Comparison of ENCODE assay signal across 10 cellular contexts in the genomic region with DNA sequence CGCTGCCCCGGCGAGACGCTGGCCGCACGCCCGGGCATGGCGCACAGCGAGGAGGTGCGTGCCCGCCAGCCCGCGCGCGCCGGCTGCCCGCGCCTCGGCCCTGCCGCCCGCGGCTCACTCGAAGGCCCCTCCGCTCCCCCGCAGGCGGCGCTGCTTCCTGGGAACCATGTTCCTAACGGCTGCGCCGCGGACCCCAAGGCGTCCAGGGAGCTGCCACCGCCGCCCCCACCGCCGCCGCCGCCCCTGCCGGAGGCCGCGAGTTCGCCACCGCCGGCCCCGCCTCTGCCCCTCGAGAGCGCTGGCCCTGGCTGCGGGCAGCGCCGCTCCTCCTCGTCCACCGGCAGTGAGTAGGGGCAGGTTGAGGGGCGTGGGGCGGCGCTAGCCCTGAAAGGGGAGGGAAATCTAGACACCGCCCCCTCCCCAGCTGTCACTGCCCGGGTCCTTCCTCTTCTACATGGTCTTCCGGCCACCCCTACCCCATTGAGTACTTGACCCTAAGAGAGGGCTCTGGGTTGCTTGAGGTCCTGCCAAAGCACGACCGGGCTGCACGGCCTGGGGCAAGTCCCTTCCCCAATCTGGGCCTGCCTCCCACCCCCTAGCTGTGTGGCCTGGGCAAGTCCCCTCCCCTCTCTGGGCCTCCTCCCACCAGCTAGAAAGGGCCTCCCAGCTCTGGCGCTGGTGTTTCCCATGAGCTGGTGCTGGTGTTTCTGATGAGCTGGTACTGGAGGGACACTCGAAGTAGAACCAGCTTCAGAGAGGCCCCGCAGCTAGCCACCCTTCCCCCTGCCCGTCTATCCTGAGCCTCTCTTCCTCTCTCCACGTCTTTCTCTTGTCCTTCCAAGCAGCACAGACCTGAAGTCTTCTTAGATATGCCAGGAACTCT. TPM values are rescaled to one million over a fixed set of nuclear protein-coding genes. Genes with fewer than 3 reads are reported as not detected.
A peak's percentile ranks its signal among the peaks of the same experiment; 100 is the strongest.
DNase-seq lines count a peak whose midpoint lies in the region; ATAC-seq, FAIRE-seq and TF ChIP-seq lines count a peak whose summit lies in the region.
"Had no signal": no experiment of that assay in that cellular context is flagged by ENCODE, and none has a peak within 500 bp of the region (broad histone marks: within the 10 kb centered on the region; RNA-seq: fewer than 3 reads in every experiment).

No MANE protein-coding gene starts in this region.

- H4K20me1 ChIP-seq in fibroblast of lung (ENCODE audit: control insufficient read depth, extremely low read depth, insufficient read depth, low read length) = no peaks in the 10 kb centered on the region

- no peak overlapping the region for H3K9ac ChIP-seq in fibroblast of lung (ENCODE audit: insufficient read depth, low read length)
- H3K9ac ChIP-seq: KMS-11 had no signal

- intact Hi-C loops in Panc1 (cut with micrococcal nuclease; ENCODE audit: unreplicated experiment) = no loop called here

- in situ Hi-C loops in Panc1 (cut with HindIII; ENCODE audit: low pct_unique_long_range_greater_than_20kb, low sequenced_read_pairs) = no loop called here

- 3 to 13% (median 6%) methylated on average over 22 to 66 of the region's 66 CpGs for WGBS in small intestine, 3 donors

- H3K27ac ChIP-seq in Panc1 (ENCODE audit: low read length) (no peak overlapping the region), fibroblast of lung (ENCODE audit: insufficient read depth, low read length) (no peak overlapping the region), small intestine (ENCODE audit: low read depth in 1 of 2, low read length in 1 of 2) (peak overlapping the region; percentile 65 to 88)
- H3K27ac ChIP-seq: C4-2B, KMS-11 had no signal

- no peak for FAIRE-seq in small intestine (lab: Jason Lieb, UNC)

- peak; percentile 35; the same call in 1 of the 2 replicates for TF ChIP-seq CTCF in Panc1 (IDR thresholded peaks at IDR 0.05)
- no peak for TF ChIP-seq CTCF in fibroblast of lung (conservative IDR thresholded peaks at IDR 0.05 in 1 of 2, IDR thresholded peaks at IDR 0.05 in 1 of 2; ENCODE audit: low read depth in 1 of 2, low read length in 2 of 2)

- POLR2A ChIA-PET in Panc1 (lab: Charles Lee) = interaction anchor here (0.7 kb wide), 1 partner anchor 55 kb away, joined by 3 read pairs; no protein-coding TSS in a partner anchor

- peak; percentile 63 for DNase-seq in NCI-H748 (lab: John Stamatoyannopoulos, UW; ENCODE audit: unreplicated experiment)
- no peak for DNase-seq in NCI-H748 treated with DMSO at 0.1 percent for 48 hours (lab: John Stamatoyannopoulos, UW)
- DNase-seq in Panc1 (ENCODE audit: low read depth, low spot score) = no peak
- peak in 1 of 2 donors; percentile 14 for DNase-seq in fibroblast of lung (ENCODE audit: low read depth in 2 of 2)
- no peak for DNase-seq in small intestine

- H3K79me2 ChIP-seq in fibroblast of lung (ENCODE audit: control insufficient read depth, insufficient read depth, low read length) = no peaks in the 10 kb centered on the region

- H3K4me2 ChIP-seq in fibroblast of lung (ENCODE audit: extremely low read depth, insufficient read depth, low read length) = peak overlapping the region; percentile 35
- H3K4me2 ChIP-seq: KMS-11 had no signal

- no peak overlapping the region for H2AFZ ChIP-seq in fibroblast of lung (ENCODE audit: low read length)

- H3K4me1 ChIP-seq in Panc1 (ENCODE audit: control insufficient read depth, insufficient read depth, low read length) (no peaks in the 10 kb centered on the region), fibroblast of lung (ENCODE audit: control insufficient read depth, extremely low read depth, insufficient read depth, low read length) (no peaks in the 10 kb centered on the region), small intestine (ENCODE audit: control insufficient read depth in 2 of 2, insufficient read depth in 1 of 2, low read depth in 1 of 2, low read length in 1 of 2) (no peaks in the 10 kb centered on the region)

- CTCF ChIA-PET in Panc1 (lab: Charles Lee) = interaction anchor here (0.6 kb wide), 3 partner anchors 15 to 197 kb away, joined by 3 to 7 read pairs (median 3); no protein-coding TSS in a partner anchor

- peak overlapping the region; percentile 8 to 14; a peak in 1 of 4 replicates for H3K4me3 ChIP-seq in Panc1 (ENCODE audit: low read depth in 2 of 2, low read length in 2 of 2)
- H3K4me3 ChIP-seq in fibroblast of lung (replicated peaks in 1 of 4; ENCODE audit: control extremely low read depth in 1 of 4, insufficient read depth in 1 of 4, low read depth in 3 of 4, low read length in 4 of 4) = no peak overlapping the region
- H3K4me3 ChIP-seq in small intestine (ENCODE audit: low read depth in 1 of 2, low read length in 2 of 2) = peak overlapping the region in 1 of 2 donors; percentile 54

- no TSS peak for BruUV-seq in Panc1 (replicated peaks; lab: Mats Ljungman, UMichigan)

- H3K27me3 ChIP-seq in Panc1 (ENCODE audit: control insufficient read depth, insufficient read depth, low read length) = no peaks in the 10 kb centered on the region
- H3K27me3 ChIP-seq in fibroblast of lung (ENCODE audit: control insufficient read depth, insufficient read depth, low read length) = peaks cover 35% of the 10 kb centered on the region
- peaks cover 0 to 17% of the 10 kb centered on the region in 2 donors for H3K27me3 ChIP-seq in small intestine (ENCODE audit: control insufficient read depth in 2 of 2, insufficient read depth in 2 of 2, low read length in 2 of 2)

- no peaks in the 10 kb centered on the region for H3K9me3 ChIP-seq in Panc1 (ENCODE audit: control insufficient read depth, insufficient read depth, low read depth, low read length)
- H3K9me3 ChIP-seq in fibroblast of lung (ENCODE audit: control insufficient read depth, insufficient read depth, low read depth, low read length) = no peaks in the 10 kb centered on the region
- H3K9me3 ChIP-seq in small intestine (ENCODE audit: control insufficient read depth, low read depth) = no peaks in the 10 kb centered on the region

- no peaks in the 10 kb centered on the region for H3K36me3 ChIP-seq in Panc1 (ENCODE audit: control insufficient read depth, insufficient read depth, low read length)
- H3K36me3 ChIP-seq in fibroblast of lung (ENCODE audit: control insufficient read depth, insufficient read depth, low read length) = no peaks in the 10 kb centered on the region
- H3K36me3 ChIP-seq in small intestine (ENCODE audit: control insufficient read depth in 2 of 2, insufficient read depth in 2 of 2, low read length in 2 of 2) = no peaks in the 10 kb centered on the region

- ATAC-seq in Panc1 = peak; percentile 68
- ATAC-seq in GM21619 (IDR thresholded peaks at IDR 0.05; ENCODE audit: unreplicated experiment) = no peak
- no peak for ATAC-seq in HG03378 (IDR thresholded peaks at IDR 0.05; ENCODE audit: unreplicated experiment)
- ATAC-seq in HG03135 (IDR thresholded peaks at IDR 0.05; ENCODE audit: unreplicated experiment) = no peak

RNA-seq across cellular contexts. Expression of a gene that starts 17.0 kb away (rescaled TPM):
- total RNA-seq in Panc1 (2021; ENCODE audit: unreplicated experiment) (7.0 TPM), fibroblast of lung (0.51 and 1.5 TPM in 2 replicates)
- polyA plus RNA-seq in Panc1 (2012; ENCODE audit: insufficient read length) = 14.2 TPM
- polyA plus RNA-seq in fibroblast of lung (0.24 and 0.37 TPM in 2 replicates), small intestine (10 to 100 TPM; 23.0 to 43.2 (median 23.3) TPM)
- 0.19 and 1.0 TPM in 2 replicates for polyA plus RNA-seq in fibroblast of lung (2012)
- 0.26 TPM in 1 of 2 replicates, not detected in the other for polyA minus RNA-seq in fibroblast of lung (ENCODE audit: low replicate concordance)

RNA-seq across cellular contexts. Expression of a gene that starts 24.4 kb away (rescaled TPM):
- 8.5 TPM for total RNA-seq in Panc1 (2021; ENCODE audit: unreplicated experiment)
- 13.6 TPM for polyA plus RNA-seq in Panc1 (2012; ENCODE audit: insufficient read length)
- not detected in 2 replicates for total RNA-seq in fibroblast of lung
- not detected in 2 replicates for polyA plus RNA-seq in fibroblast of lung
- polyA plus RNA-seq in fibroblast of lung (2012) = not detected in 2 replicates
- polyA minus RNA-seq in fibroblast of lung (ENCODE audit: low replicate concordance) = not detected in 2 replicates
- polyA plus RNA-seq in small intestine = 100 to 1,000 TPM in 2 of 3 donors, 10 to 100 TPM in 1; 83.5 to 336 (median 235) TPM

RNA-seq across cellular contexts. Expression of a gene that starts 29.3 kb away (rescaled TPM):
- 11.1 TPM for total RNA-seq in Panc1 (2021; ENCODE audit: unreplicated experiment)
- polyA plus RNA-seq in Panc1 (2012; ENCODE audit: insufficient read length) = 18.8 TPM
- 0.26 and 0.50 TPM in 2 replicates for total RNA-seq in fibroblast of lung
- polyA plus RNA-seq in fibroblast of lung = 0.02 TPM in 1 of 2 replicates, not detected in the other
- 0.08 TPM in 1 of 2 replicates, not detected in the other for polyA plus RNA-seq in fibroblast of lung (2012)
- not detected in 2 replicates for polyA minus RNA-seq in fibroblast of lung (ENCODE audit: low replicate concordance)
- 1 to 10 TPM in 2 of 3 donors, under 1 TPM in 1; 0.55 to 2.2 (median 1.1) TPM for polyA plus RNA-seq in small intestine

RNA-seq across cellular contexts. Expression of a gene that starts 42.5 kb away (rescaled TPM):
- total RNA-seq in Panc1 (2021; ENCODE audit: unreplicated experiment) (6.8 TPM), fibroblast of lung (1.3 and 3.3 TPM in 2 replicates)
- polyA plus RNA-seq in Panc1 (2012; ENCODE audit: insufficient read length) = 10.7 TPM
- polyA plus RNA-seq in fibroblast of lung (0.42 and 0.79 TPM in 2 replicates), small intestine (10 to 100 TPM in 1 of 3 donors, 1 to 10 TPM in 2; 2.4 to 10.5 (median 3.8) TPM)
- polyA plus RNA-seq in fibroblast of lung (2012) = 0.98 and 2.2 TPM in 2 replicates
- polyA minus RNA-seq in fibroblast of lung (ENCODE audit: low replicate concordance) = 0.56 and 1.6 TPM in 2 replicates

RNA-seq across cellular contexts. Expression of a gene that starts 55.4 kb away (rescaled TPM):
- 120 TPM for total RNA-seq in Panc1 (2021; ENCODE audit: unreplicated experiment)
- polyA plus RNA-seq in Panc1 (2012; ENCODE audit: insufficient read length) = 194 TPM
- 22.3 and 58.0 TPM in 2 replicates for total RNA-seq in fibroblast of lung
- 50.7 and 141 TPM in 2 replicates for polyA plus RNA-seq in fibroblast of lung
- polyA plus RNA-seq in fibroblast of lung (2012) = 52.2 and 154 TPM in 2 replicates
- 41.2 and 134 TPM in 2 replicates for polyA minus RNA-seq in fibroblast of lung (ENCODE audit: low replicate concordance)
- 10 to 100 TPM; 63.5 to 93.8 (median 83.9) TPM for polyA plus RNA-seq in small intestine

Comparison
In these comparisons a context has a peak if more than half of its experiments do, and no peak if none do; other contexts are left out.
1. H3K27ac ChIP-seq: peak in small intestine (2 of 2); none in Panc1 (single experiment) and fibroblast of lung (single experiment).
2. H3K4me3 ChIP-seq: peak in Panc1 (2 of 2); none in fibroblast of lung (0 of 4).